In the genomic region with DNA sequence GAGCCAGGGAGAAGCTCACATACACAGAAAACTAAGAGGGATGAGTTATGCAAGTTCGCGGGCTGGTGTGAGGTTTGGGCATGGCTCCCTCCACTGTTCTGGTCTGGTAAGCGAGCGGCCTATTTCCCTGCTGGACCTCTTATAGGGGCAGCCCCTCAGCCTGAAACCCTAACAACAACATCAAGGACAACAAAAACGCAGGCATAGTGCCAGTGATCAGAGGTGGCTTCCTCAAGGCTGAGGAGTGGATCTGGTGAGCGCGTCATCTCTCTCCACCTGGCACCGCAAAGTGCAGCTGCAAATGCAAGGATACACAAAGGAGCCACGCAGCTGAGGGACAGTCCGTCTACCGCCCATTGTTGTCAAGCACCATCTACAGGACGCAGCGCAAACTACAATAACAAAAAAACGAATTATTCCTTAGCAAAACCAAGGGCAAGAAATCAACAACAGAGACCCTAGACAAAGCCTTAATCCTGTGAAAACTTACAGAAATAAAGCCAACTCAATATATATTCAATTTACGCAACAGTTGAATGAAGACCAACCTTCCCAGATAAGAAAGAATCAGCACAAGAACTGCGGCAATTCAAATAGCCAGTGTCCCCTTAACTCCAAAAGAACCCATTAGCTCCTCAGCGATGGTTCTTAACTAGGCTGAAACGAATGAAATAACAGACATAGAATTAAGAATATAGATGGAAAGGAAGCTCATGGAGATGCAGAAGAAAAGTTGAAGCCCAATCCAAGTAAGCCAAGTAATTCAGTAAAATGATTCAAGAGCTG, we compare ENCODE assay signal across 2 cellular contexts.
TF ChIP-seq lines count a peak whose summit lies in the region.

No MANE protein-coding gene starts in this region.

TF ChIP-seq in IMR-90, 13 proteins besides CTCF, POLR2A, EP300 and RAD21 (continued from another document):
- TF ChIP-seq, protein P1, sequence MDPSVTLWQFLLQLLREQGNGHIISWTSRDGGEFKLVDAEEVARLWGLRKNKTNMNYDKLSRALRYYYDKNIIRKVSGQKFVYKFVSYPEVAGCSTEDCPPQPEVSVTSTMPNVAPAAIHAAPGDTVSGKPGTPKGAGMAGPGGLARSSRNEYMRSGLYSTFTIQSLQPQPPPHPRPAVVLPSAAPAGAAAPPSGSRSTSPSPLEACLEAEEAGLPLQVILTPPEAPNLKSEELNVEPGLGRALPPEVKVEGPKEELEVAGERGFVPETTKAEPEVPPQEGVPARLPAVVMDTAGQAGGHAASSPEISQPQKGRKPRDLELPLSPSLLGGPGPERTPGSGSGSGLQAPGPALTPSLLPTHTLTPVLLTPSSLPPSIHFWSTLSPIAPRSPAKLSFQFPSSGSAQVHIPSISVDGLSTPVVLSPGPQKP (IDR thresholded peaks at IDR 0.05; ENCODE audit: borderline replicate concordance, low read depth, low read length), result no peak
- TF ChIP-seq, protein P2, sequence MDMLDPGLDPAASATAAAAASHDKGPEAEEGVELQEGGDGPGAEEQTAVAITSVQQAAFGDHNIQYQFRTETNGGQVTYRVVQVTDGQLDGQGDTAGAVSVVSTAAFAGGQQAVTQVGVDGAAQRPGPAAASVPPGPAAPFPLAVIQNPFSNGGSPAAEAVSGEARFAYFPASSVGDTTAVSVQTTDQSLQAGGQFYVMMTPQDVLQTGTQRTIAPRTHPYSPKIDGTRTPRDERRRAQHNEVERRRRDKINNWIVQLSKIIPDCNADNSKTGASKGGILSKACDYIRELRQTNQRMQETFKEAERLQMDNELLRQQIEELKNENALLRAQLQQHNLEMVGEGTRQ (IDR thresholded peaks at IDR 0.05; ENCODE audit: low read depth, low read length), result no peak
- no peak for TF ChIP-seq MAZ (IDR thresholded peaks at IDR 0.05; ENCODE audit: borderline replicate concordance, low read depth, low read length)
- TF ChIP-seq MAFK (IDR thresholded peaks at IDR 0.05; ENCODE audit: low read depth, low read length), result no peak
- no peak for TF ChIP-seq CHD1 (IDR thresholded peaks at IDR 0.05; ENCODE audit: low read depth, low read length)
- TF ChIP-seq NFE2L2 (IDR thresholded peaks at IDR 0.05; ENCODE audit: low read depth, low read length), result no peak
- TF ChIP-seq RFX5 (IDR thresholded peaks at IDR 0.05; ENCODE audit: low read depth, low read length), result no peak
- no peak for TF ChIP-seq MXI1 (IDR thresholded peaks at IDR 0.05; ENCODE audit: borderline replicate concordance, low read depth, low read length)
- no peak for TF ChIP-seq BHLHE40 (IDR thresholded peaks at IDR 0.05; ENCODE audit: low read depth, low read length)
- TF ChIP-seq RCOR1 (IDR thresholded peaks at IDR 0.05; ENCODE audit: insufficient replicate concordance, low read length), result no peak
- TF ChIP-seq FOS (IDR thresholded peaks at IDR 0.05; ENCODE audit: low read depth, low read length), result no peak
- TF ChIP-seq CEBPB (IDR thresholded peaks at IDR 0.05; ENCODE audit: low read depth, low read length), result no peak
TF ChIP-seq in IMR-90: peak in this region for 0.

TF ChIP-seq in SK-N-SH treated with all-trans-retinoic acid at 6 μM for 48 hours, 23 proteins besides CTCF, POLR2A, EP300 and RAD21 (continued from another document):
- TF ChIP-seq TSHZ2 (CRISPR knock-in tag; IDR thresholded peaks at IDR 0.05), result no peak
- no peak for TF ChIP-seq ZFP3 (CRISPR knock-in tag; IDR thresholded peaks at IDR 0.05)
